10 cellular contexts compared by ENCODE assay signal in the genomic region with DNA sequence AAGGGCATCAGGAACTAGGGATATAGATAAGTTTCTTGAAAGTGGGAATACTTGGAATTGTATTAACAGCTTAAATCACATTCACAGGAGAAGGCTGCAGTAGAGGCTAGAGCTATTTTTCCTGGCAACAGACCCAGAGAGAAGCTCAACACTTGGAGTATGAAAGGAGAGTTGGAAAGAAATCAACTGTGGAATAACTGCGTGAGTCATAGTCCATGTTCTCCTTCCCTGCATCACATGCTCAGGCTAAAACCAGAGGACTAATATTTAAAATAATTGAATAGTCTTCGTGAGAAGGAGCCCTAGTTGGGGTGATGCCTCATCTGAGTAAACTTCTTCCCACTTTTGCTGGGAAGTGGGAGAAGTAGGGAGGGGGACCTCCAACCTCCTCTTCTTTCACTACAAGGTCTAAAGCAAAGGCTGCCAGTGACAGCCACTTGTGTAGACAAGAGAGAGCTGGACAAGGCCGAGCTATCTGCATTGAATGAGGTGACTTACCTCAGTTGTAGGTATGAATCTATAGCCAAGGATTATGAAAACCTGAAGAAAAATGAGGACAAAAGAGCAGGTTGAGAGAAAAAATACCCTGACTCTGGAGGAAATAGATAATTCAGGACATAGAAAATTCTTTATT. TPM values are rescaled to one million over a fixed set of nuclear protein-coding genes. Genes with fewer than 3 reads are reported as not detected.
DNase-seq lines count a peak whose midpoint lies in the region; ATAC-seq and TF ChIP-seq lines count a peak whose summit lies in the region.
"Had no signal": no experiment of that assay in that cellular context is flagged by ENCODE, and none has a peak within 500 bp of the region (broad histone marks: within the 10 kb centered on the region; RNA-seq: fewer than 3 reads in every experiment).

No MANE protein-coding gene starts in this region.

- DNase-seq in coronary artery (ENCODE audit: low spot score) = no peak
- peak; percentile 89 for DNase-seq in kidney tubule cell (ENCODE audit: low spot score)
- peak in 1 of 2 donors; percentile 14 for DNase-seq in thyroid gland
- no peak for DNase-seq in NOMO-1 (lab: John Stamatoyannopoulos, UW; ENCODE audit: unreplicated experiment in 2 of 2)
- no peak for DNase-seq in activated effector memory CD4-positive, alpha-beta T cell treated with Interleukin-2 at 50 U/mL for 16 hours
- no peak for DNase-seq in SK-N-DZ (ENCODE audit: low spot score)
- DNase-seq in activated CD8-positive, alpha-beta T cell treated with anti-CD3 and anti-CD28 coated beads for 36 hours = no peak
- DNase-seq: NCI-H526 treated with DMSO at 0.1 percent for 48 hours had no signal

- no peak for TF ChIP-seq POLR2A in thyroid gland (IDR thresholded peaks at IDR 0.05)

- H3K9me3 ChIP-seq in thyroid gland = no peaks in the 10 kb centered on the region

- no peak for ATAC-seq in activated CD8-positive, alpha-beta T cell treated with anti-CD3 and anti-CD28 coated beads for 36 hours

- WGBS in thyroid gland, 2 donors = 57 to 59% methylated on average over 3 of the region's 3 CpGs

- no peaks in the 10 kb centered on the region for H3K9me3 Mint-ChIP-seq in activated CD8-positive, alpha-beta T cell treated with anti-CD3 and anti-CD28 coated beads for 36 hours

- H3K27ac ChIP-seq in coronary artery (peak overlapping the region; percentile 71 to 78), thyroid gland (peak overlapping the region in 2 of 3 donors; percentile 46 to 52)
- H3K27ac ChIP-seq: cardiac muscle cell had no signal

- no peaks in the 10 kb centered on the region for H3K27me3 ChIP-seq in thyroid gland
- H3K27me3 ChIP-seq: cardiac muscle cell had no signal

- no peak overlapping the region for H3K4me3 Mint-ChIP-seq in activated CD8-positive, alpha-beta T cell treated with anti-CD3 and anti-CD28 coated beads for 36 hours

- CTCF ChIA-PET in activated CD8-positive, alpha-beta T cell treated with anti-CD3 and anti-CD28 coated beads for 36 hours (lab: Charles Lee) = no interaction called here

- intact Hi-C loops in thyroid gland (cut with DNase I) = no loop called here
- intact Hi-C loops in activated CD8-positive, alpha-beta T cell treated with anti-CD3 and anti-CD28 coated beads for 36 hours (cut with micrococcal nuclease) = no loop called here

- POLR2A ChIA-PET in activated CD8-positive, alpha-beta T cell treated with anti-CD3 and anti-CD28 coated beads for 36 hours (lab: Charles Lee) = no interaction called here

- H3K36me3 Mint-ChIP-seq in activated CD8-positive, alpha-beta T cell treated with anti-CD3 and anti-CD28 coated beads for 36 hours (ENCODE audit: low read depth) = peaks cover 10% of the 10 kb centered on the region

- H3K4me3 ChIP-seq in coronary artery (no peak overlapping the region), thyroid gland (replicated peaks in 1 of 3) (no peak overlapping the region)
- H3K4me3 ChIP-seq: cardiac muscle cell had no signal

- TF ChIP-seq CTCF in coronary artery (IDR thresholded peaks at IDR 0.05) (no peak), thyroid gland (IDR thresholded peaks at IDR 0.05) (no peak)
- no peak for TF ChIP-seq CTCF in activated CD8-positive, alpha-beta T cell treated with anti-CD3 and anti-CD28 coated beads for 36 hours (IDR thresholded peaks at IDR 0.05)

- no peaks in the 10 kb centered on the region for H3K27me3 Mint-ChIP-seq in activated CD8-positive, alpha-beta T cell treated with anti-CD3 and anti-CD28 coated beads for 36 hours

- H3K36me3 ChIP-seq in thyroid gland = no peaks in the 10 kb centered on the region
- H3K36me3 ChIP-seq: cardiac muscle cell had no signal

- no peak for TF ChIP-seq EP300 in Ishikawa (IDR thresholded peaks at IDR 0.05; ENCODE audit: borderline replicate concordance)

- peaks cover 19% of the 10 kb centered on the region for H3K4me1 Mint-ChIP-seq in activated CD8-positive, alpha-beta T cell treated with anti-CD3 and anti-CD28 coated beads for 36 hours (ENCODE audit: low read depth)

- no peak overlapping the region for H3K27ac Mint-ChIP-seq in activated CD8-positive, alpha-beta T cell treated with anti-CD3 and anti-CD28 coated beads for 36 hours

- H3K4me1 ChIP-seq in thyroid gland = peaks cover 0 to 6% of the 10 kb centered on the region in 2 donors

- peak; percentile 19; the same call in 1 of the 2 replicates for TF ChIP-seq RAD21 in Ishikawa (IDR thresholded peaks at IDR 0.05; ENCODE audit: low read depth)

TF ChIP-seq in Ishikawa, 13 proteins besides CTCF, POLR2A, EP300 and RAD21:
- TF ChIP-seq TAF1 (IDR thresholded peaks at IDR 0.05; ENCODE audit: low read depth) (no peak), YY1 (IDR thresholded peaks at IDR 0.05; ENCODE audit: low read depth) (no peak), USF1 (IDR thresholded peaks at IDR 0.05) (0 out of 2 replicates have a peak, but pooled peaks have one; percentile 35), NFIC (IDR thresholded peaks at IDR 0.05) (peak; percentile 55)

RNA-seq across cellular contexts. Expression of gene DYRK2, which starts 32.7 kb away (rescaled TPM):
- 10 to 100 TPM; 17.2 to 41.9 (median 19.6) TPM for total RNA-seq in thyroid gland
- 30.0 and 31.8 TPM in 2 replicates for polyA plus RNA-seq in SK-N-DZ (2014; cell fraction: cytosol; rRNA removed)
- 28.2 and 31.7 TPM in 2 replicates for polyA plus RNA-seq in SK-N-DZ (2014; cell fraction: nucleus; rRNA removed)
- 10 to 100 TPM; 28.8 to 33.7 TPM for total RNA-seq in activated CD8-positive, alpha-beta T cell treated with anti-CD3 and anti-CD28 coated beads for 36 hours
